In the genomic region with DNA sequence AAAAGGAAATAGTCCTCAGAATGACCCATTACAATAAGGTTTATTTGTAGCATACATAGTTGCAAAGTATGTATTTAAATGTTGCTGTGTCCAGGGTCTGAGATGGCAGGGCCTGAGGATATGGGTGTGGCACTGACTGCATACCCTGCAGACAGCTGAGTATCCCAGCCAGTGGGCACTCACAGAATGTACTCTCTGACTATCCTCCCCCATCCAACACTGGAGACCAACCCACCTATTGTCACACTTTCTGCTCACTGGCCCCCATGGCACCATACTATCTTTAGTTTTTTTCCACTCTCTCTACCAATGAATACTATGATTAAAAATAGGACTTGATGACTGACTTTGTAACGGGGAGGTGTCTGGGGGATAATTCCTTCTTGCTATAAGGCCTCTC, we compare ENCODE assay signal across 33 cellular contexts.
"Had no signal": no experiment of that assay in that cellular context is flagged by ENCODE, and none has a peak within 500 bp of the region (broad histone marks: within the 10 kb centered on the region; RNA-seq: fewer than 3 reads in every experiment).

No MANE protein-coding gene starts in this region.

- H3K36me3 ChIP-seq: neutrophil, pancreas, right lobe of liver, sigmoid colon, spleen, suprapubic skin, tibial artery, transverse colon, upper lobe of right lung, uterus had no signal

- H3K27ac Mint-ChIP-seq: naive thymus-derived CD4-positive, alpha-beta T cell; natural killer cell treated with Interleukin-12 subunit alpha and Interleukin-12 subunit beta and Interleukin-15 and Interleukin-18, amount 100 ng/mL, for 72 hours; nephron progenitor cell; progenitor cell of endocrine pancreas; stimulated activated memory B cell treated with anti-CD40 and anti-IgM and Interleukin-4, amounts not matched to agents 10 μg/mL and 1 μg/mL and 100 μg/mL, for 72 hours; stimulated activated naive CD8-positive, alpha-beta T cell treated with anti-CD3 and anti-CD28 coated beads, Interleukin-15, amount 100 ng/mL, for 72 hours; type B pancreatic cell had no signal

- ATAC-seq: naive thymus-derived CD4-positive, alpha-beta T cell; natural killer cell treated with Interleukin-12 subunit alpha and Interleukin-12 subunit beta and Interleukin-15 and Interleukin-18, amount 100 ng/mL, for 72 hours; pancreas; psoas muscle; right cardiac atrium; right lobe of liver; stimulated activated memory B cell treated with anti-CD40 and anti-IgM and Interleukin-4, amounts not matched to agents 10 μg/mL and 1 μg/mL and 100 μg/mL, for 72 hours; stimulated activated naive CD8-positive, alpha-beta T cell treated with anti-CD3 and anti-CD28 coated beads, Interleukin-15, amount 100 ng/mL, for 72 hours; stimulated activated naive CD8-positive, alpha-beta T cell treated with anti-CD3 and anti-CD28 coated beads, Interleukin-15, Interleukin-2, amounts not matched to agents 100 U/mL and 50 U/mL, for 24 hours; upper lobe of right lung had no signal

- H3K4me1 Mint-ChIP-seq: naive thymus-derived CD4-positive, alpha-beta T cell; stimulated activated memory B cell treated with anti-CD40 and anti-IgM and Interleukin-4, amounts not matched to agents 10 μg/mL and 1 μg/mL and 100 μg/mL, for 72 hours; stimulated activated naive CD8-positive, alpha-beta T cell treated with anti-CD3 and anti-CD28 coated beads, Interleukin-15, amount 100 ng/mL, for 72 hours had no signal

- H3K27ac ChIP-seq: neutrophil, pancreas, psoas muscle, right lobe of liver, sigmoid colon, skin epidermis, spleen, suprapubic skin, testis, tibial artery, transverse colon, upper lobe of right lung, uterus had no signal

- DNase-seq: naive thymus-derived CD4-positive, alpha-beta T cell; nephron progenitor cell; nucleus accumbens; pancreas; posterior cingulate gyrus; psoas muscle; right cardiac atrium; right lobe of liver; sigmoid colon; spleen; stimulated activated CD4-positive, alpha-beta T cell treated with anti-CD3 and anti-CD28 coated beads, Interleukin-12 subunit alpha, Interleukin-12 subunit beta, amount 100 ng/mL, for 4 hours; stimulated activated CD4-positive, alpha-beta T cell treated with anti-CD3 and anti-CD28 coated beads, Interleukin-1b, Interleukin-23, amount 100 ng/mL, for 48 hours; stimulated activated CD4-positive, alpha-beta T cell treated with anti-CD3 and anti-CD28 coated beads, Interleukin-4, amount 100 ng/mL, for 1 hour; stimulated activated CD4-positive, alpha-beta T cell treated with anti-CD3 and anti-CD28 coated beads, Interleukin-4, amount 100 ng/mL, for 4 hours; stimulated activated CD8-positive, alpha-beta memory T cell treated with anti-CD3 and anti-CD28 coated beads, Interleukin-4, amount 100 ng/mL, for 48 hours; stimulated activated naive CD4-positive, alpha-beta T cell; stimulated activated naive CD8-positive, alpha-beta T cell treated with anti-CD3 and anti-CD28 coated beads, Interleukin-15, amount 100 ng/mL, for 72 hours; stimulated activated naive CD8-positive, alpha-beta T cell treated with anti-CD3 and anti-CD28 coated beads, Interleukin-15, Interleukin-2, amounts not matched to agents 100 U/mL and 50 U/mL, for 24 hours; substantia nigra; testis; tibial artery; transverse colon; upper lobe of right lung; uterus had no signal

- H3K27me3 ChIP-seq: right lobe of liver, spleen, suprapubic skin, testis, tibial artery, transverse colon, upper lobe of right lung, uterus had no signal

- H3K27me3 Mint-ChIP-seq: stimulated activated memory B cell treated with anti-CD40 and anti-IgM and Interleukin-4, amounts not matched to agents 10 μg/mL and 1 μg/mL and 100 μg/mL, for 72 hours; stimulated activated naive CD8-positive, alpha-beta T cell treated with anti-CD3 and anti-CD28 coated beads, Interleukin-15, amount 100 ng/mL, for 72 hours had no signal

- H3K4me3 Mint-ChIP-seq: naive thymus-derived CD4-positive, alpha-beta T cell; natural killer cell treated with Interleukin-12 subunit alpha and Interleukin-12 subunit beta and Interleukin-15 and Interleukin-18, amount 100 ng/mL, for 72 hours; nephron progenitor cell; neural crest cell; stimulated activated memory B cell treated with anti-CD40 and anti-IgM and Interleukin-4, amounts not matched to agents 10 μg/mL and 1 μg/mL and 100 μg/mL, for 72 hours; stimulated activated naive CD8-positive, alpha-beta T cell treated with anti-CD3 and anti-CD28 coated beads, Interleukin-15, amount 100 ng/mL, for 72 hours; type B pancreatic cell had no signal

- H3K9me3 Mint-ChIP-seq: natural killer cell treated with Interleukin-12 subunit alpha and Interleukin-12 subunit beta and Interleukin-15 and Interleukin-18, amount 100 ng/mL, for 72 hours; neural crest cell; type B pancreatic cell had no signal

- H3K9me3 ChIP-seq: neutrophil, pancreas, psoas muscle, right lobe of liver, sigmoid colon, spleen, suprapubic skin, testis, tibial artery, transverse colon, upper lobe of right lung, uterus had no signal

- H3K36me3 Mint-ChIP-seq: naive thymus-derived CD4-positive, alpha-beta T cell; natural killer cell treated with Interleukin-12 subunit alpha and Interleukin-12 subunit beta and Interleukin-15 and Interleukin-18, amount 100 ng/mL, for 72 hours; stimulated activated memory B cell treated with anti-CD40 and anti-IgM and Interleukin-4, amounts not matched to agents 10 μg/mL and 1 μg/mL and 100 μg/mL, for 72 hours; type B pancreatic cell had no signal

- H3K4me2 ChIP-seq: smooth muscle cell had no signal

- H3K4me1 ChIP-seq: pancreas, psoas muscle, right lobe of liver, transverse colon, uterus had no signal

- H3K4me3 ChIP-seq: pancreas, psoas muscle, right lobe of liver, sigmoid colon, skin epidermis, smooth muscle cell, spleen, suprapubic skin, testis, tibial artery, transverse colon, upper lobe of right lung, uterus had no signal
